8 cellular contexts compared by ENCODE assay signal in genomic region chr11:68843052-68843561, GRCh38. TPM values are rescaled to one million over a fixed set of nuclear protein-coding genes. Genes with fewer than 3 reads are reported as not detected.
DNase-seq lines count a peak whose midpoint lies in the region; ATAC-seq and TF ChIP-seq lines count a peak whose summit lies in the region.

No MANE protein-coding gene starts in this region.

- no peaks in the 10 kb centered on the region for H3K36me3 Mint-ChIP-seq in mesothelial cell of epicardium

- H3K9me3 ChIP-seq in Peyer's patch (no peaks in the 10 kb centered on the region), vagina (no peaks in the 10 kb centered on the region)

- intact Hi-C loops in vagina (cut with DNase I) = no loop called here

- H3K27ac ChIP-seq in Peyer's patch (peak overlapping the region; percentile 92 to 99 (median 96)), vagina (peak overlapping the region; percentile 97)

- TF ChIP-seq POLR2A in Peyer's patch (IDR thresholded peaks at IDR 0.05) (no peak), vagina (IDR thresholded peaks at IDR 0.05) (no peak)

- H3K27me3 Mint-ChIP-seq in mesothelial cell of epicardium (ENCODE audit: low read depth) = peaks cover 73% of the 10 kb centered on the region

- H3K4me1 ChIP-seq in Peyer's patch (peaks cover 0 to 44% (median 13%) of the 10 kb centered on the region in 4 donors), vagina (peaks cover 30% of the 10 kb centered on the region)

- TF ChIP-seq CTCF in GM10248 (IDR thresholded peaks at IDR 0.05; ENCODE audit: control extremely low read depth, extremely low read depth, low read depth, missing control alignments) (no peak), Peyer's patch (IDR thresholded peaks at IDR 0.05) (no peak), astrocyte of the spinal cord (IDR thresholded peaks at IDR 0.05; ENCODE audit: low read depth, low read length) (no peak), mesothelial cell of epicardium (IDR thresholded peaks at IDR 0.05; ENCODE audit: unreplicated experiment) (no peak), vagina (IDR thresholded peaks at IDR 0.05) (no peak)

- ATAC-seq in HG03097 (IDR thresholded peaks at IDR 0.05; ENCODE audit: low FRiP score, unreplicated experiment) (no peak), GM21515 (IDR thresholded peaks at IDR 0.05; ENCODE audit: unreplicated experiment) (no peak), GM19395 (IDR thresholded peaks at IDR 0.05; ENCODE audit: unreplicated experiment) (no peak)

- H3K27me3 ChIP-seq in Peyer's patch (no peaks in the 10 kb centered on the region), vagina (no peaks in the 10 kb centered on the region)

- H3K9me3 Mint-ChIP-seq in mesothelial cell of epicardium = no peaks in the 10 kb centered on the region

- DNase-seq in GM10248 (ENCODE audit: extremely low spot score) = peak; percentile 57
- DNase-seq in Peyer's patch = peak; percentile 51 to 77 (median 72)
- DNase-seq in astrocyte of the spinal cord (ENCODE audit: low read depth, low spot score) = peak; percentile 56
- DNase-seq in mesothelial cell of epicardium (ENCODE audit: low spot score in 2 of 2, unreplicated experiment in 2 of 2) = no peak
- no peak for DNase-seq in vagina (ENCODE audit: extremely low spot score in 2 of 2)

- in situ Hi-C loops in astrocyte of the spinal cord (cut with HindIII; ENCODE audit: low sequenced_read_pairs) = no loop called here

- H3K4me1 Mint-ChIP-seq in mesothelial cell of epicardium = peaks cover 36% of the 10 kb centered on the region

- H3K4me3 ChIP-seq in Peyer's patch = peak overlapping the region; percentile 58 to 97 (median 89)
- H3K4me3 ChIP-seq in astrocyte of the spinal cord (ENCODE audit: low read depth, low read length) = peak overlapping the region; percentile 36
- H3K4me3 ChIP-seq in vagina = peak overlapping the region; percentile 69 to 98

- POLR2A ChIA-PET in GM10248 (lab: Yijun Ruan, JAX) = interaction anchor here (0.6 kb wide), 1 partner anchor 1119 kb away, joined by 3 read pairs; no protein-coding TSS in a partner anchor

- H3K36me3 ChIP-seq in Peyer's patch = no peaks in the 10 kb centered on the region
- no peaks in the 10 kb centered on the region for H3K36me3 ChIP-seq in vagina

- CTCF ChIA-PET in GM10248 (lab: Yijun Ruan, JAX) = interaction anchor here (0.9 to 2.4 kb wide), 7 partner anchors 9 to 265 kb away, joined by 3 to 10 read pairs (median 4); no protein-coding TSS in a partner anchor

- no peak overlapping the region for H3K27ac Mint-ChIP-seq in mesothelial cell of epicardium

- H3K4me3 Mint-ChIP-seq in mesothelial cell of epicardium = peak overlapping the region; percentile 57

RNA-seq across cellular contexts. Expression of gene CPT1A, which starts 1.4 kb away (rescaled TPM):
- 100 to 1,000 TPM in 3 of 4 donors, 10 to 100 TPM in 1; 80.6 to 372 (median 118) TPM for total RNA-seq in Peyer's patch
- 2.6 to 3.0 TPM (median 2.8 TPM) in 3 replicates for total RNA-seq in mesothelial cell of epicardium
- total RNA-seq in vagina = 80.8 TPM

Comparison
In these comparisons a context has a peak if more than half of its experiments do, and no peak if none do; other contexts are left out.
1. DNase-seq: peak in GM10248 (single experiment), Peyer's patch (3 of 3) and astrocyte of the spinal cord (single experiment); none in mesothelial cell of epicardium (0 of 2) and vagina (0 of 2).
2. H3K4me3 ChIP-seq: peak in every context shown above with its lines; median percentile 89 in Peyer's patch; 84 in vagina; 36 in astrocyte of the spinal cord.
3. RNA of gene CPT1A, which starts 1.4 kb away (total RNA-seq): 80.6 to 372 TPM in Peyer's patch and 80.8 TPM in vagina (single experiment); 2.6 to 3.0 TPM in mesothelial cell of epicardium; every median in the first group is over 10 times any median in the second.